ENCODE assay signal across 8 cellular contexts in the genomic region with DNA sequence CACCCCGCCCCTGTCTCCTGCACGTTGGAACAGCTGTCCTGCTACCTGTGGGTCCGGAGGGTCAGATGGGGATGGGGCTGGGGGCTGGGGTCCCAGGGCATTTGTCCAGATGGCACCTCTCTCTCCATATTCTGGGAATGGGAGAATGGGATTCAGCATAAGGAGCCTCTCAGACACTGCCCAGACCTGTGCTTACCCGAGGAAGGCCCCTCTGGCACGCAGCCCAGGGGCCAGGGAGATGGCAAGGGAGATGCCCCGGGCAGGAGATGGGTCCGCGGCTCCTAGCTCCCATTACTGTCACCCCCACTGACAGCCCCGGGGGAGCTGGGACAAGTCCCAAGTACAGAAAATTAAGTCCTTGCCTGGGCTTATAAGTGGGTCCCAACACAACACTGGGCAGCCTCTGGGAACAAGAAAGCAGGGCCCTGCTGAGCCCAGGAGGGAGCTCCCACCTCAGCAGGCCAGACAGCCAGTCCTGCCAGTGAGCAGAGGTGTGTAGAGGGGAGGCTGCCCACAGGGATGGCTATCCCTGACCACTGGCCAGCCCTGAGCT. TPM values are rescaled to one million over a fixed set of nuclear protein-coding genes. Genes with fewer than 3 reads are reported as not detected.
DNase-seq lines count a peak whose midpoint lies in the region; ATAC-seq and TF ChIP-seq lines count a peak whose summit lies in the region.

No MANE protein-coding gene starts in this region.

- ATAC-seq in GM18907 (IDR thresholded peaks at IDR 0.05; ENCODE audit: unreplicated experiment) (no peak), HG03025 (IDR thresholded peaks at IDR 0.05; ENCODE audit: low FRiP score, unreplicated experiment) (no peak), HG03439 (IDR thresholded peaks at IDR 0.05; ENCODE audit: unreplicated experiment) (no peak)

- no peak for TF ChIP-seq CTCF in suprapubic skin (IDR thresholded peaks at IDR 0.05)

- DNase-seq in HK-2 (ENCODE audit: unreplicated experiment) (peak; percentile 34), suprapubic skin (ENCODE audit: low spot score in 2 of 2) (peak; percentile 69 to 80), NCI-H446 treated with DMSO at 0.1 percent for 48 hours (lab: John Stamatoyannopoulos, UW) (no peak)

- H3K27me3 ChIP-seq in iPS-20b (ENCODE audit: insufficient read depth, low read length) (peaks cover 12% of the 10 kb centered on the region; the same call in 1 of the 2 replicates), suprapubic skin (no peaks in the 10 kb centered on the region)

- no peak for TF ChIP-seq POLR2A in suprapubic skin (IDR thresholded peaks at IDR 0.05)

- H3K27ac ChIP-seq in adipose tissue (ENCODE audit: low read depth, low read length) (peak overlapping the region; percentile 7), iPS-20b (ENCODE audit: low read length) (no peak overlapping the region), suprapubic skin (peak overlapping the region; percentile 87)

- H3K9ac ChIP-seq in iPS-20b (ENCODE audit: low read depth, low read length): peak overlapping the region; percentile 34; the same call in 1 of the 2 replicates

- H3K4me3 ChIP-seq in iPS-20b (ENCODE audit: low read length) (peak overlapping the region; percentile 33; the same call in 1 of the 2 replicates), suprapubic skin (peak overlapping the region; percentile 86)

- peaks cover 38% of the 10 kb centered on the region for H3K4me1 ChIP-seq in iPS-20b (ENCODE audit: insufficient read depth, low read length)
- H3K4me1 ChIP-seq in suprapubic skin: peaks cover 97% of the 10 kb centered on the region

- 36 to 59% (median 41%) methylated on average over 9 of the region's 9 CpGs for WGBS in adipose tissue, 3 donors
- 20% methylated on average over 1 of the region's 9 CpGs for WGBS in suprapubic skin

- H3K36me3 ChIP-seq in iPS-20b (ENCODE audit: insufficient read depth, low read depth, low read length): no peaks in the 10 kb centered on the region
- no peaks in the 10 kb centered on the region for H3K36me3 ChIP-seq in suprapubic skin

- H3K9me3 ChIP-seq in iPS-20b (ENCODE audit: insufficient read depth, low read depth, low read length) (no peaks in the 10 kb centered on the region), suprapubic skin (no peaks in the 10 kb centered on the region)

- no peak for TF ChIP-seq EP300 in suprapubic skin (IDR thresholded peaks at IDR 0.05)

RNA-seq across cellular contexts. Expression of a gene that starts 1.8 kb away (rescaled TPM):
- 10 to 100 TPM in 2 of 3 donors, 1 to 10 TPM in 1; 6.0 to 33.9 (median 13.3) TPM for polyA plus RNA-seq in adipose tissue
- 10 to 100 TPM; 10.8 to 23.3 (median 22.3) TPM for total RNA-seq in suprapubic skin

RNA-seq across cellular contexts. Expression of a gene that starts 22.3 kb away (rescaled TPM):
- polyA plus RNA-seq in adipose tissue: 10 to 100 TPM; 57.2 to 86.6 (median 64.8) TPM
- total RNA-seq in suprapubic skin: 10 to 100 TPM; 23.8 to 54.7 (median 46.1) TPM

RNA-seq across cellular contexts. Expression of a gene that starts 43.0 kb away (rescaled TPM):
- polyA plus RNA-seq in adipose tissue: 10 to 100 TPM; 10.1 to 23.6 (median 18.6) TPM
- total RNA-seq in suprapubic skin: 10 to 100 TPM; 18.8 to 29.6 (median 25.7) TPM

RNA-seq across cellular contexts. Expression of a gene that starts 52.2 kb away (rescaled TPM):
- polyA plus RNA-seq in adipose tissue: 10 to 100 TPM; 21.6 to 35.5 (median 27.0) TPM
- total RNA-seq in suprapubic skin: 10 to 100 TPM; 41.1 to 70.9 (median 48.7) TPM

RNA-seq across cellular contexts. Expression of a gene that starts 57.6 kb away (rescaled TPM):
- 10 to 100 TPM in 2 of 3 donors, 1 to 10 TPM in 1; 6.2 to 13.6 (median 11.2) TPM for polyA plus RNA-seq in adipose tissue
- 1 to 10 TPM; 1.1 to 3.1 (median 2.3) TPM for total RNA-seq in suprapubic skin
